14 cellular contexts compared by ENCODE assay signal in the genomic region with DNA sequence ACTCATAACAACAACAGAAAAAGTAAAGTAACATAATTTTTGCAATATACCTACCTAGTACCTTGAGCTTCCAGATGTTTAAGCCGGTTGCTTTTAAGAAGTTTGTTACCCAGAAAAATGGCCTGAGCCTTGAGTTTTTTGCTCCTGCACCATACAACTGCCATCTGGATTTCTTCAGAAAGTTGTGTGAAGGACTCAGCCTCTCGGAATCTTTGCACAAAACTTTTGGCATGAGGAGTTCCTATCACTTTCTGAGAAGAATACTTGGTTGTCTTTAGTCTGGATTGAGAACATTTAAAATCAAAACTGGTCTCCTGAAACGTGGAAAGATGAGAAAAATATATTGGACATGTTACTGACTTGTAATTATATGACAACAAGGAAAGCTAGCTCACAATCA. TPM values are rescaled to one million over a fixed set of nuclear protein-coding genes. Genes with fewer than 3 reads are reported as not detected.
"Had no signal": no experiment of that assay in that cellular context is flagged by ENCODE, and none has a peak within 500 bp of the region (broad histone marks: within the 10 kb centered on the region; RNA-seq: fewer than 3 reads in every experiment).

No MANE protein-coding gene starts in this region.

- H2AFZ ChIP-seq: neural progenitor cell had no signal

- H3K9ac ChIP-seq: neural progenitor cell had no signal

- ATAC-seq: activated naive CD4-positive, alpha-beta T cell treated with anti-CD3 and anti-CD28 coated beads, Interleukin-2, amount 50 U/mL, for 72 hours had no signal

- H3K4me3 Mint-ChIP-seq: activated CD4-positive, alpha-beta T cell treated with anti-CD3 and anti-CD28 coated beads, Interleukin-2, amount 10 ng/mL, durations not matched to agents 24 days and 14 days; activated T-helper 1 cell treated with anti-CD3 and anti-CD28 coated beads, Interleukin-12 subunit alpha, Interleukin-12 subunit beta, Interleukin-2, Interleukin-4 antibody, amounts not matched to agents 30 ng/mL and 10 ng/mL and 1 ng/mL, durations not matched to agents 14 hours and 24 hours and 36 hours; neural progenitor cell; stimulated activated naive CD8-positive, alpha-beta T cell treated with anti-CD3 and anti-CD28 coated beads, Interleukin-15, Interleukin-2, amounts not matched to agents 100 ng/mL and 50 ng/mL, for 24 hours had no signal

- DNase-seq: activated CD4-positive, alpha-beta T cell treated with anti-CD3 and anti-CD28 coated beads, Interleukin-2, amount 10 ng/mL, durations not matched to agents 24 days and 14 days; caudate nucleus; effector CD4-positive, alpha-beta T cell; hypothalamus; ovary; stimulated activated CD4-positive, alpha-beta T cell treated with anti-CD3 and anti-CD28 coated beads, Interleukin-12 subunit alpha, Interleukin-12 subunit beta, amount 100 ng/mL, for 4 hours; upper lobe of left lung; WERI-Rb-1 had no signal

- H3K27me3 ChIP-seq: neural progenitor cell, ovary, upper lobe of left lung had no signal

- H3K27me3 Mint-ChIP-seq: activated CD4-positive, alpha-beta T cell treated with anti-CD3 and anti-CD28 coated beads, Interleukin-2, amount 10 ng/mL, durations not matched to agents 24 days and 14 days; stimulated activated naive CD8-positive, alpha-beta T cell treated with anti-CD3 and anti-CD28 coated beads, Interleukin-15, Interleukin-2, amounts not matched to agents 100 ng/mL and 50 ng/mL, for 24 hours had no signal

- H3K27ac Mint-ChIP-seq: neural progenitor cell had no signal

- H3K9me3 Mint-ChIP-seq: activated CD4-positive, alpha-beta T cell treated with anti-CD3 and anti-CD28 coated beads, Interleukin-2, amount 10 ng/mL, durations not matched to agents 24 days and 14 days; activated naive CD4-positive, alpha-beta T cell treated with anti-CD3 and anti-CD28 coated beads, Interleukin-2, amount 50 U/mL, for 72 hours; activated T-helper 1 cell treated with anti-CD3 and anti-CD28 coated beads, Interleukin-12 subunit alpha, Interleukin-12 subunit beta, Interleukin-2, Interleukin-4 antibody, amounts not matched to agents 30 ng/mL and 10 ng/mL and 1 ng/mL, durations not matched to agents 14 hours and 24 hours and 36 hours; neural progenitor cell; stimulated activated naive CD8-positive, alpha-beta T cell treated with anti-CD3 and anti-CD28 coated beads, Interleukin-15, Interleukin-2, amounts not matched to agents 100 ng/mL and 50 ng/mL, for 24 hours had no signal

- H3K36me3 ChIP-seq: ovary had no signal

- H3K4me2 ChIP-seq: neural progenitor cell had no signal

- H3K4me3 ChIP-seq: coronary artery, neural progenitor cell, ovary, upper lobe of left lung had no signal

- H3K4me1 ChIP-seq: neural progenitor cell, upper lobe of left lung had no signal

- H3K4me1 Mint-ChIP-seq: neural progenitor cell had no signal

- H3K9me3 ChIP-seq: ovary, upper lobe of left lung had no signal

- H3K27ac ChIP-seq: coronary artery, neural progenitor cell, ovary, upper lobe of left lung, WERI-Rb-1 had no signal

RNA-seq across cellular contexts. Expression of a gene that starts 33.2 kb away (rescaled TPM):
- total RNA-seq: endothelial cell of umbilical vein had no signal
- polyA plus RNA-seq: endothelial cell of umbilical vein had no signal
